In the genomic region with DNA sequence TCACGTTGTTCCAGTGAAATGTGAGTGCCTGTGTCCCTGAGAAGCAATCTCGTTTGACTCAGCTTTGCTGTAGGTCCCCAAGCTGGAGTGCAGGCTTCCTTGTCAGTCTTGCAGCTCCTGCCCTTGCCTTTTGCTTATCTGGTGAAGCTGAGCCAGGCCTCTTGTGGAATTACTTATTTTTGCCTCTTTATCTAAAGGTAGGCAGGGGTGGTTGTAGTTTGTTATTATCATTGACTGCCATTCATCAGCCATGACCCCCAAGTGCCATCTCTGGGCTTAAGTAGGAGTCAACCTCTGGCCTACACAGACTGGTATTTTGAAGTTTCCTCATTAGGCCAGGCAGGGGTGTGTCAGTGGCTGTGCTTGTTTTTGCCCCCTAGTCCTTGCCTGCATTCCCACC, we compare ENCODE assay signal across 1 cellular context.
TF ChIP-seq lines count a peak whose summit lies in the region.

No MANE protein-coding gene starts in this region.

TF ChIP-seq in GM12878, 131 proteins besides CTCF, POLR2A, EP300 and RAD21:
- no peak for TF ChIP-seq SUPT20H (IDR thresholded peaks at IDR 0.05; ENCODE audit: borderline replicate concordance, control insufficient read depth, low read depth, low read length)
- TF ChIP-seq SREBF1 (IDR thresholded peaks at IDR 0.05; ENCODE audit: low read length) = no peak
- no peak for TF ChIP-seq SUZ12 (IDR thresholded peaks at IDR 0.05; ENCODE audit: unreplicated experiment)
- TF ChIP-seq STAT1 (conservative IDR thresholded peaks at IDR 0.05) = no peak
- TF ChIP-seq RUNX3 (IDR thresholded peaks at IDR 0.05; ENCODE audit: low read length) = no peak
- no peak for TF ChIP-seq RFX5 (IDR thresholded peaks at IDR 0.05; ENCODE audit: low read depth, low read length)
- no peak for TF ChIP-seq CBFB (IDR thresholded peaks at IDR 0.05; ENCODE audit: low read depth)
- no peak for TF ChIP-seq RBBP5 (conservative IDR thresholded peaks at IDR 0.05)
- TF ChIP-seq PAX8 (IDR thresholded peaks at IDR 0.05) = no peak
- no peak for TF ChIP-seq SMC3 (IDR thresholded peaks at IDR 0.05; ENCODE audit: borderline replicate concordance, low read length)
- no peak for TF ChIP-seq BRCA1 (IDR thresholded peaks at IDR 0.05; ENCODE audit: low read depth, low read length)
- TF ChIP-seq SMARCA5 (IDR thresholded peaks at IDR 0.05) = no peak
- no peak for TF ChIP-seq FOXM1 (IDR thresholded peaks at IDR 0.05; ENCODE audit: low read depth, low read length)
